In the genomic region with DNA sequence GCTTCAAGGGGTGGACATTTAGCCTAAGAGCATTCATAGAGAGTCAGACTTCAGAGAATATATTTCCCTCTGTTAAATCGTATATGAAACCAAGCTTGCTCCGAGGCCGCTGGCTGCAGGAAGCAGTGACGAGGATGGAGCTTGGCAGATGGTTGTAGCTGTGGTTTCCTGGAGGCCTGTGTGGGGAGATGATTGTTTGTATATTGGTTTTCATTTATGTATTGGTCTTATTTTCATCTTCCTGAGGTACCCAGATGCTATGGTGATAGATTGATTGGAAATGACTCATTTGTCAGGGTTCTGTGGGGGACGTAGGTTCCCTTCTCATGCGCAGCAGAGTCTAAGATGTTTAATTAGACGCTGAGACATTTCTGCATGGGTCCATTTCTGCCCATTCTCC, we compare ENCODE assay signal across 9 cellular contexts. TPM values are rescaled to one million over a fixed set of nuclear protein-coding genes. Genes with fewer than 3 reads are reported as not detected.
DNase-seq lines count a peak whose midpoint lies in the region; ATAC-seq lines count a peak whose summit lies in the region.
"Had no signal": no experiment of that assay in that cellular context is flagged by ENCODE, and none has a peak within 500 bp of the region (broad histone marks: within the 10 kb centered on the region; RNA-seq: fewer than 3 reads in every experiment).

No MANE protein-coding gene starts in this region.

- H3K9me3 Mint-ChIP-seq in activated T-helper 2 cell treated with anti-CD3 and anti-CD28 coated beads, Interferon-gamma antibody, Interleukin-2, Interleukin-4, amounts not matched to agents 10 μg/mL and 5 μg/mL and 100 μg/mL, durations not matched to agents 14 hours and 24 hours and 36 hours, result peaks cover 31% of the 10 kb centered on the region
- peaks cover 6% of the 10 kb centered on the region for H3K9me3 Mint-ChIP-seq in stimulated activated naive CD8-positive, alpha-beta T cell treated with anti-CD3 and anti-CD28 coated beads, Interleukin-15, Interleukin-2, amounts not matched to agents 100 ng/mL and 50 ng/mL, for 24 hours

- H3K36me3 Mint-ChIP-seq in activated T-helper 2 cell treated with anti-CD3 and anti-CD28 coated beads, Interferon-gamma antibody, Interleukin-2, Interleukin-4, amounts not matched to agents 10 μg/mL and 5 μg/mL and 100 μg/mL, durations not matched to agents 14 hours and 24 hours and 36 hours (ENCODE audit: low read depth), result peaks cover 20% of the 10 kb centered on the region
- H3K36me3 Mint-ChIP-seq in stimulated activated naive CD8-positive, alpha-beta T cell treated with anti-CD3 and anti-CD28 coated beads, Interleukin-15, Interleukin-2, amounts not matched to agents 100 ng/mL and 50 ng/mL, for 24 hours (ENCODE audit: low read depth), result peaks cover 16% of the 10 kb centered on the region

- intact Hi-C loops in activated T-helper 2 cell treated with anti-CD3 and anti-CD28 coated beads, Interferon-gamma antibody, Interleukin-2, Interleukin-4, amounts not matched to agents 10 μg/mL and 5 μg/mL and 100 μg/mL, durations not matched to agents 14 hours and 24 hours and 36 hours (cut with micrococcal nuclease), result loop anchor here (1.0 to 5.0 kb wide), 3 partner anchors 22 to 35 kb away; no protein-coding TSS in a partner anchor
- intact Hi-C loops in left colon (cut with DNase I, micrococcal nuclease), result no loop called here

- H3K4me1 Mint-ChIP-seq in activated T-helper 2 cell treated with anti-CD3 and anti-CD28 coated beads, Interferon-gamma antibody, Interleukin-2, Interleukin-4, amounts not matched to agents 10 μg/mL and 5 μg/mL and 100 μg/mL, durations not matched to agents 14 hours and 24 hours and 36 hours (ENCODE audit: low read depth), result peaks cover 27% of the 10 kb centered on the region
- H3K4me1 Mint-ChIP-seq in stimulated activated naive CD8-positive, alpha-beta T cell treated with anti-CD3 and anti-CD28 coated beads, Interleukin-15, Interleukin-2, amounts not matched to agents 100 ng/mL and 50 ng/mL, for 24 hours (ENCODE audit: low read depth), result peaks cover 38% of the 10 kb centered on the region

- peak overlapping the region; percentile 63 for H3K4me3 Mint-ChIP-seq in activated T-helper 2 cell treated with anti-CD3 and anti-CD28 coated beads, Interferon-gamma antibody, Interleukin-2, Interleukin-4, amounts not matched to agents 10 μg/mL and 5 μg/mL and 100 μg/mL, durations not matched to agents 14 hours and 24 hours and 36 hours (ENCODE audit: low read depth)
- H3K4me3 Mint-ChIP-seq in stimulated activated naive CD8-positive, alpha-beta T cell treated with anti-CD3 and anti-CD28 coated beads, Interleukin-15, Interleukin-2, amounts not matched to agents 100 ng/mL and 50 ng/mL, for 24 hours, result peak overlapping the region; percentile 65

- ATAC-seq in GM18498 (IDR thresholded peaks at IDR 0.05; ENCODE audit: unreplicated experiment) (peak; percentile 58), left colon (peak; percentile 26), HG02763 (IDR thresholded peaks at IDR 0.05; ENCODE audit: unreplicated experiment) (no peak), HG03571 (IDR thresholded peaks at IDR 0.05; ENCODE audit: unreplicated experiment) (no peak), GM21825 (IDR thresholded peaks at IDR 0.05; ENCODE audit: unreplicated experiment) (no peak)
- ATAC-seq: HCT116 had no signal

- peaks cover 79% of the 10 kb centered on the region for H3K27me3 Mint-ChIP-seq in activated T-helper 2 cell treated with anti-CD3 and anti-CD28 coated beads, Interferon-gamma antibody, Interleukin-2, Interleukin-4, amounts not matched to agents 10 μg/mL and 5 μg/mL and 100 μg/mL, durations not matched to agents 14 hours and 24 hours and 36 hours (ENCODE audit: low read depth)
- peaks cover 36% of the 10 kb centered on the region for H3K27me3 Mint-ChIP-seq in stimulated activated naive CD8-positive, alpha-beta T cell treated with anti-CD3 and anti-CD28 coated beads, Interleukin-15, Interleukin-2, amounts not matched to agents 100 ng/mL and 50 ng/mL, for 24 hours

- peak; percentile 23 for DNase-seq in NAMALWA (ENCODE audit: low spot score)
- peak; percentile 75 for DNase-seq in activated T-helper 2 cell treated with anti-CD3 and anti-CD28 coated beads, Interferon-gamma antibody, Interleukin-2, Interleukin-4, amounts not matched to agents 10 μg/mL and 5 μg/mL and 100 μg/mL, durations not matched to agents 14 hours and 24 hours and 36 hours (ENCODE audit: low spot score)
- DNase-seq in left colon, result peak in 1 of 2 donors; percentile 38

- peak overlapping the region; percentile 44 for H3K27ac Mint-ChIP-seq in activated T-helper 2 cell treated with anti-CD3 and anti-CD28 coated beads, Interferon-gamma antibody, Interleukin-2, Interleukin-4, amounts not matched to agents 10 μg/mL and 5 μg/mL and 100 μg/mL, durations not matched to agents 14 hours and 24 hours and 36 hours
- peak overlapping the region; percentile 19 for H3K27ac Mint-ChIP-seq in stimulated activated naive CD8-positive, alpha-beta T cell treated with anti-CD3 and anti-CD28 coated beads, Interleukin-15, Interleukin-2, amounts not matched to agents 100 ng/mL and 50 ng/mL, for 24 hours

RNA-seq across cellular contexts. Expression of a gene that starts 26.1 kb away (rescaled TPM):
- 4.1 and 5.0 TPM in 2 replicates for total RNA-seq in activated T-helper 2 cell treated with anti-CD3 and anti-CD28 coated beads, Interferon-gamma antibody, Interleukin-2, Interleukin-4, amounts not matched to agents 10 μg/mL and 5 μg/mL and 100 μg/mL, durations not matched to agents 14 hours and 24 hours and 36 hours
- 1 to 10 TPM; 1.7 to 6.0 TPM for total RNA-seq in left colon

Comparison
In these comparisons a context has a peak if more than half of its experiments do, and no peak if none do; other contexts are left out.
1. ATAC-seq: peak in GM18498 (single experiment) and left colon (single experiment); none in HG02763 (single experiment), HG03571 (single experiment) and GM21825 (single experiment).